In genomic region chr12:69523433-69524330, GRCh38 we compare ENCODE assay signal across 2 cellular contexts.
TF ChIP-seq lines count a peak whose summit lies in the region.

No MANE protein-coding gene starts in this region.

TF ChIP-seq in H1, 55 proteins besides CTCF, POLR2A, EP300 and RAD21:
- no peak for TF ChIP-seq TEAD4 (IDR thresholded peaks at IDR 0.05; ENCODE audit: low read depth, low read length)
- no peak for TF ChIP-seq ATF2 (IDR thresholded peaks at IDR 0.05; ENCODE audit: low read length)
- no peak for TF ChIP-seq BACH1 (IDR thresholded peaks at IDR 0.05; ENCODE audit: low read length)
- no peak for TF ChIP-seq CTBP2 (IDR thresholded peaks at IDR 0.05; ENCODE audit: borderline replicate concordance, insufficient read depth, insufficient read length, low read length)
- no peak for TF ChIP-seq EGR1 (IDR thresholded peaks at IDR 0.05; ENCODE audit: borderline replicate concordance, low read depth, low read length)
- no peak for TF ChIP-seq ZNF274 (IDR thresholded peaks at IDR 0.05; ENCODE audit: borderline replicate concordance, extremely low read depth, low read length)
- TF ChIP-seq SIN3A (conservative IDR thresholded peaks at IDR 0.05 in 1 of 2, IDR thresholded peaks at IDR 0.05 in 1 of 2; ENCODE audit: low read depth in 1 of 2, low read length in 2 of 2) = no peak
- TF ChIP-seq JUN (IDR thresholded peaks at IDR 0.05; ENCODE audit: low read depth, low read length) = no peak
- no peak for TF ChIP-seq TBP (IDR thresholded peaks at IDR 0.05; ENCODE audit: low read depth, low read length)

TF ChIP-seq in HepG2, 621 proteins besides CTCF, POLR2A, EP300 and RAD21:
- TF ChIP-seq AGO2 (optimal IDR thresholded peaks at IDR 0.05; ENCODE audit: low read depth, low read length) = peak; percentile 32
- TF ChIP-seq HIC2 (CRISPR knock-in tag; IDR thresholded peaks at IDR 0.05; ENCODE audit: low read depth) = no peak
- TF ChIP-seq ZSCAN22 (CRISPR knock-in tag; IDR thresholded peaks at IDR 0.05) = no peak
- peak; percentile 50; the same call in 1 of the 2 replicates for TF ChIP-seq ZNF337 (CRISPR knock-in tag; IDR thresholded peaks at IDR 0.05; ENCODE audit: borderline replicate concordance, low read depth)
